Comparison of ENCODE assay signal across 8 cellular contexts in genomic region chr1:204128964-204129896, GRCh38. TPM values are rescaled to one million over a fixed set of nuclear protein-coding genes. Genes with fewer than 3 reads are reported as not detected.
DNase-seq lines count a peak whose midpoint lies in the region; ATAC-seq and TF ChIP-seq lines count a peak whose summit lies in the region.

No MANE protein-coding gene starts in this region.

- H3K4me1 Mint-ChIP-seq in activated T-helper 17 cell treated with anti-CD3 and anti-CD28 coated beads, Interleukin-2, amount 50 U/mL, for 72 hours, result peaks cover 11% of the 10 kb centered on the region
- peaks cover 12 to 13% of the 10 kb centered on the region in 2 donors for H3K4me1 Mint-ChIP-seq in natural killer cell

- TF ChIP-seq RAD21 in Ishikawa (IDR thresholded peaks at IDR 0.05; ENCODE audit: low read depth), result peak; percentile 83

- no peak for TF ChIP-seq EP300 in Ishikawa (IDR thresholded peaks at IDR 0.05; ENCODE audit: borderline replicate concordance)

- peak overlapping the region in 1 of 2 experiments; percentile 30; a peak in 1 of 4 replicates for H3K4me3 ChIP-seq in Panc1 (ENCODE audit: low read depth in 2 of 2, low read length in 2 of 2)
- H3K4me3 ChIP-seq in fibroblast of pulmonary artery (replicated peaks; ENCODE audit: low read depth, low read length), result no peak overlapping the region

- no peaks in the 10 kb centered on the region for H3K27me3 ChIP-seq in Panc1 (ENCODE audit: control insufficient read depth, insufficient read depth, low read length)

- peak overlapping the region; percentile 61 for H3K27ac ChIP-seq in Panc1 (ENCODE audit: low read length)

- CTCF ChIA-PET in Panc1 (lab: Charles Lee), result interaction anchor here (0.6 to 2.8 kb wide), 12 partner anchors 11 to 277 kb away, joined by 3 to 30 read pairs (median 3); partner anchors contain the start of gene SOX13

- POLR2A ChIA-PET in Panc1 (lab: Charles Lee), result no interaction called here

- H3K9me3 Mint-ChIP-seq in activated T-helper 17 cell treated with anti-CD3 and anti-CD28 coated beads, Interleukin-2, amount 50 U/mL, for 72 hours, result no peaks in the 10 kb centered on the region
- H3K9me3 Mint-ChIP-seq in natural killer cell, result no peaks in the 10 kb centered on the region

- H3K36me3 Mint-ChIP-seq in activated T-helper 17 cell treated with anti-CD3 and anti-CD28 coated beads, Interleukin-2, amount 50 U/mL, for 72 hours (ENCODE audit: low read depth), result no peaks in the 10 kb centered on the region
- H3K36me3 Mint-ChIP-seq in natural killer cell, result no peaks in the 10 kb centered on the region

- H3K27ac Mint-ChIP-seq in activated T-helper 17 cell treated with anti-CD3 and anti-CD28 coated beads, Interleukin-2, amount 50 U/mL, for 72 hours, result peak overlapping the region; percentile 48
- peak overlapping the region; percentile 57 to 84 for H3K27ac Mint-ChIP-seq in natural killer cell

- peak overlapping the region; percentile 58 for H3K4me3 Mint-ChIP-seq in activated T-helper 17 cell treated with anti-CD3 and anti-CD28 coated beads, Interleukin-2, amount 50 U/mL, for 72 hours
- no peak overlapping the region for H3K4me3 Mint-ChIP-seq in natural killer cell

- H3K9me3 ChIP-seq in Panc1 (ENCODE audit: control insufficient read depth, insufficient read depth, low read depth, low read length), result no peaks in the 10 kb centered on the region

- in situ Hi-C loops in Panc1 (cut with HindIII; ENCODE audit: low pct_unique_long_range_greater_than_20kb, low sequenced_read_pairs), result loop anchor here (25.0 kb wide), 1 partner anchor 267 kb away; the partner anchor contains the start of gene SNRPE

- BruUV-seq in Panc1 (replicated peaks; lab: Mats Ljungman, UMichigan), result no TSS peak

- H3K36me3 ChIP-seq in Panc1 (ENCODE audit: control insufficient read depth, insufficient read depth, low read length), result peaks cover 3% of the 10 kb centered on the region

- TF ChIP-seq CTCF in Panc1 (IDR thresholded peaks at IDR 0.05) (peak; percentile 96), fibroblast of pulmonary artery (IDR thresholded peaks at IDR 0.05; ENCODE audit: low read length, missing control alignments) (peak; percentile 72), natural killer cell (IDR thresholded peaks at IDR 0.05) (peak; percentile 91)

- DNase-seq in Daoy (ENCODE audit: low read depth) (peak; percentile 76), Panc1 (ENCODE audit: low read depth, low spot score) (no peak), fibroblast of pulmonary artery (ENCODE audit: low read depth) (peak; percentile 74), natural killer cell (peak; percentile 65)
- peak; percentile 51 for DNase-seq in stimulated activated naive CD4-positive, alpha-beta T cell treated with Interleukin-2 at 50 U/mL for 16 hours (lab: John Stamatoyannopoulos, UW)

- no peaks in the 10 kb centered on the region for H3K27me3 Mint-ChIP-seq in activated T-helper 17 cell treated with anti-CD3 and anti-CD28 coated beads, Interleukin-2, amount 50 U/mL, for 72 hours
- H3K27me3 Mint-ChIP-seq in natural killer cell (ENCODE audit: low read depth in 2 of 2), result no peaks in the 10 kb centered on the region

- intact Hi-C loops in Panc1 (cut with micrococcal nuclease; ENCODE audit: unreplicated experiment) (no loop called here), natural killer cell (cut with micrococcal nuclease) (loop anchor here (1.0 to 5.0 kb wide), 3 partner anchors 268 to 624 kb away; partner anchors contain the start of gene SNRPE)

- peak; percentile 85 for ATAC-seq in Panc1
- peak; percentile 90 for ATAC-seq in activated T-helper 17 cell treated with anti-CD3 and anti-CD28 coated beads, Interleukin-2, amount 50 U/mL, for 72 hours (replicated peaks)
- ATAC-seq in natural killer cell, result peak; percentile 78 to 98 (median 94)
- no peak for ATAC-seq in GM19467 (IDR thresholded peaks at IDR 0.05; ENCODE audit: unreplicated experiment)

- peaks cover 29% of the 10 kb centered on the region for H3K4me1 ChIP-seq in Panc1 (ENCODE audit: control insufficient read depth, insufficient read depth, low read length)

TF ChIP-seq in Ishikawa, 13 proteins besides CTCF, POLR2A, EP300 and RAD21:
- no peak for TF ChIP-seq CEBPB (IDR thresholded peaks at IDR 0.05)
- no peak for TF ChIP-seq YY1 (IDR thresholded peaks at IDR 0.05; ENCODE audit: low read depth)
- no peak for TF ChIP-seq TAF1 (IDR thresholded peaks at IDR 0.05; ENCODE audit: low read depth)
- TF ChIP-seq ZBTB7A (IDR thresholded peaks at IDR 0.05; ENCODE audit: low read depth), result no peak
- TF ChIP-seq, protein P1, sequence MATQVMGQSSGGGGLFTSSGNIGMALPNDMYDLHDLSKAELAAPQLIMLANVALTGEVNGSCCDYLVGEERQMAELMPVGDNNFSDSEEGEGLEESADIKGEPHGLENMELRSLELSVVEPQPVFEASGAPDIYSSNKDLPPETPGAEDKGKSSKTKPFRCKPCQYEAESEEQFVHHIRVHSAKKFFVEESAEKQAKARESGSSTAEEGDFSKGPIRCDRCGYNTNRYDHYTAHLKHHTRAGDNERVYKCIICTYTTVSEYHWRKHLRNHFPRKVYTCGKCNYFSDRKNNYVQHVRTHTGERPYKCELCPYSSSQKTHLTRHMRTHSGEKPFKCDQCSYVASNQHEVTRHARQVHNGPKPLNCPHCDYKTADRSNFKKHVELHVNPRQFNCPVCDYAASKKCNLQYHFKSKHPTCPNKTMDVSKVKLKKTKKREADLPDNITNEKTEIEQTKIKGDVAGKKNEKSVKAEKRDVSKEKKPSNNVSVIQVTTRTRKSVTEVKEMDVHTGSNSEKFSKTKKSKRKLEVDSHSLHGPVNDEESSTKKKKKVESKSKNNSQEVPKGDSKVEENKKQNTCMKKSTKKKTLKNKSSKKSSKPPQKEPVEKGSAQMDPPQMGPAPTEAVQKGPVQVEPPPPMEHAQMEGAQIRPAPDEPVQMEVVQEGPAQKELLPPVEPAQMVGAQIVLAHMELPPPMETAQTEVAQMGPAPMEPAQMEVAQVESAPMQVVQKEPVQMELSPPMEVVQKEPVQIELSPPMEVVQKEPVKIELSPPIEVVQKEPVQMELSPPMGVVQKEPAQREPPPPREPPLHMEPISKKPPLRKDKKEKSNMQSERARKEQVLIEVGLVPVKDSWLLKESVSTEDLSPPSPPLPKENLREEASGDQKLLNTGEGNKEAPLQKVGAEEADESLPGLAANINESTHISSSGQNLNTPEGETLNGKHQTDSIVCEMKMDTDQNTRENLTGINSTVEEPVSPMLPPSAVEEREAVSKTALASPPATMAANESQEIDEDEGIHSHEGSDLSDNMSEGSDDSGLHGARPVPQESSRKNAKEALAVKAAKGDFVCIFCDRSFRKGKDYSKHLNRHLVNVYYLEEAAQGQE (IDR thresholded peaks at IDR 0.05; ENCODE audit: low read depth), result no peak
- TF ChIP-seq, protein P2, sequence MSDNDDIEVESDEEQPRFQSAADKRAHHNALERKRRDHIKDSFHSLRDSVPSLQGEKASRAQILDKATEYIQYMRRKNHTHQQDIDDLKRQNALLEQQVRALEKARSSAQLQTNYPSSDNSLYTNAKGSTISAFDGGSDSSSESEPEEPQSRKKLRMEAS (IDR thresholded peaks at IDR 0.05), result no peak

RNA-seq across cellular contexts. Expression of gene ETNK2, which starts 22.6 kb away (rescaled TPM):
- 9.2 and 10.5 TPM in 2 replicates for total RNA-seq in Daoy (2014; rRNA removed; shearing (Covaris generic))
- total RNA-seq in Panc1 (2021; ENCODE audit: unreplicated experiment), result 6.7 TPM
- 6.0 TPM for polyA plus RNA-seq in Panc1 (2012; ENCODE audit: insufficient read length)
- under 1 TPM; 0.35 to 0.42 TPM for total RNA-seq in activated T-helper 17 cell treated with anti-CD3 and anti-CD28 coated beads, Interleukin-2, amount 50 U/mL, for 72 hours
- 1 to 10 TPM; 5.1 to 5.8 (median 5.5) TPM for total RNA-seq in natural killer cell

RNA-seq across cellular contexts. Expression of gene REN, which starts 36.9 kb away (rescaled TPM):
- total RNA-seq in Daoy (2014; rRNA removed; shearing (Covaris generic)), result not detected in 2 replicates
- total RNA-seq in Panc1 (2021; ENCODE audit: unreplicated experiment) (not detected), natural killer cell (not detected)
- not detected for polyA plus RNA-seq in Panc1 (2012; ENCODE audit: insufficient read length)
- not detected for total RNA-seq in activated T-helper 17 cell treated with anti-CD3 and anti-CD28 coated beads, Interleukin-2, amount 50 U/mL, for 72 hours

RNA-seq across cellular contexts. Expression of gene SOX13, which starts 56.3 kb away (rescaled TPM):
- total RNA-seq in Daoy (2014; rRNA removed; shearing (Covaris generic)), result 4.2 and 6.1 TPM in 2 replicates
- total RNA-seq in Panc1 (2021; ENCODE audit: unreplicated experiment) (53.0 TPM), natural killer cell (10 to 100 TPM; 27.3 to 44.7 (median 41.4) TPM)
- 60.8 TPM for polyA plus RNA-seq in Panc1 (2012; ENCODE audit: insufficient read length)
- 1 to 10 TPM in 1 of 2 donors, under 1 TPM in 1; 0.35 to 4.1 TPM for total RNA-seq in activated T-helper 17 cell treated with anti-CD3 and anti-CD28 coated beads, Interleukin-2, amount 50 U/mL, for 72 hours
